Comparison of ENCODE assay signal across 8 cellular contexts in genomic region chr20:34708621-34709043, GRCh38. TPM values are rescaled to one million over a fixed set of nuclear protein-coding genes. Genes with fewer than 3 reads are reported as not detected.
DNase-seq lines count a peak whose midpoint lies in the region; FAIRE-seq and TF ChIP-seq lines count a peak whose summit lies in the region.

No MANE protein-coding gene starts in this region.

- H3K4me3 ChIP-seq in breast epithelium (peak overlapping the region; percentile 72 to 92 (median 77)), kidney (ENCODE audit: low read length in 2 of 2) (peak overlapping the region in 1 of 2 donors; percentile 67)

- H3K27ac ChIP-seq in KOPT-K1 (ENCODE audit: low read depth, low read length, poor library complexity, severe bottlenecking) (peak overlapping the region; percentile 63), breast epithelium (peak overlapping the region; percentile 80 to 92), kidney (ENCODE audit: low read depth in 2 of 2, low read length in 2 of 2) (peak overlapping the region; percentile 91 to 93)

- peak; percentile 56 for DNase-seq in AG20443 (ENCODE audit: low spot score)
- DNase-seq in GM19239 (ENCODE audit: insufficient read length, low spot score), result no peak
- peak; percentile 36 for DNase-seq in T-helper 9 cell
- peak in 1 of 2 donors; percentile 32 for DNase-seq in breast epithelium (ENCODE audit: low spot score in 2 of 2)
- DNase-seq in kidney, result peak; percentile 76
- peak; percentile 66 for DNase-seq in stimulated activated CD4-positive, alpha-beta T cell treated with anti-CD3 and anti-CD28 coated beads, Interleukin-15, amount 100 ng/mL, for 24 hours
- no peak for DNase-seq in GM19240 (ENCODE audit: insufficient read length, low spot score)

- H3K36me3 ChIP-seq in KOPT-K1 (ENCODE audit: insufficient read depth, low read length) (peaks cover 11% of the 10 kb centered on the region), breast epithelium (no peaks in the 10 kb centered on the region), kidney (ENCODE audit: control insufficient read depth in 1 of 2, insufficient read depth in 2 of 2, low read length in 2 of 2) (peaks cover 0 to 8% of the 10 kb centered on the region in 2 donors)

- FAIRE-seq in GM19239 (lab: Jason Lieb, UNC) (peak; percentile 47), kidney (lab: Jason Lieb, UNC) (no peak)

- H3K9me3 ChIP-seq in KOPT-K1 (ENCODE audit: insufficient read depth, low read length, poor library complexity, severe bottlenecking) (no peaks in the 10 kb centered on the region), breast epithelium (no peaks in the 10 kb centered on the region), kidney (ENCODE audit: control insufficient read depth in 1 of 2, low read length in 2 of 2) (no peaks in the 10 kb centered on the region)

- H3K4me1 ChIP-seq in breast epithelium (peaks cover 0 to 2% of the 10 kb centered on the region in 2 donors), kidney (ENCODE audit: control insufficient read depth in 1 of 2, insufficient read depth in 1 of 2, low read depth in 1 of 2, low read length in 2 of 2) (peaks cover 32 to 42% of the 10 kb centered on the region in 2 donors)

- intact Hi-C loops in breast epithelium (cut with DNase I; ENCODE audit: low total_unique reads) (loop anchor here (10.0 kb wide), 1 partner anchor 174 kb away; no protein-coding TSS in a partner anchor), kidney (cut with DNase I) (no loop called here)

- TF ChIP-seq CTCF in breast epithelium (IDR thresholded peaks at IDR 0.05) (peak in 1 of 3 donors; percentile 30), kidney (IDR thresholded peaks at IDR 0.05; ENCODE audit: borderline replicate concordance, extremely low read depth, insufficient read depth) (peak; percentile 15)

- H3K27me3 ChIP-seq in breast epithelium, result no peaks in the 10 kb centered on the region

- H3K9ac ChIP-seq in kidney (ENCODE audit: low read length in 2 of 2), result peak overlapping the region in 1 of 2 donors; percentile 42

- no peak for TF ChIP-seq POLR2A in breast epithelium (IDR thresholded peaks at IDR 0.05)

RNA-seq across cellular contexts. Expression of gene TP53INP2, which starts 4.5 kb away (rescaled TPM):
- 1 to 10 TPM; 4.7 to 8.0 (median 4.9) TPM for total RNA-seq in breast epithelium
- 23.3 TPM for total RNA-seq in kidney
- 31.9 TPM for polyA plus RNA-seq in kidney (ENCODE audit: insufficient read depth, low read depth, low replicate concordance)

RNA-seq across cellular contexts. Expression of gene PIGU, which starts 31.7 kb away (rescaled TPM):
- 10 to 100 TPM in 2 of 3 donors, 1 to 10 TPM in 1; 7.4 to 16.1 (median 15.8) TPM for total RNA-seq in breast epithelium
- total RNA-seq in kidney, result 15.9 TPM
- 42.0 TPM for polyA plus RNA-seq in kidney (ENCODE audit: insufficient read depth, low read depth, low replicate concordance)

Comparison
In these comparisons a context has a peak if more than half of its experiments do, and no peak if none do; other contexts are left out.
1. DNase-seq: peak in AG20443 (single experiment), T-helper 9 cell (single experiment), kidney (single experiment) and stimulated activated CD4-positive, alpha-beta T cell treated with anti-CD3 and anti-CD28 coated beads, Interleukin-15, amount 100 ng/mL, for 24 hours (single experiment); none in GM19239 (single experiment) and GM19240 (single experiment).
2. Peak in every context shown above with its lines, with median percentiles within 50 percentile points of each other: H3K27ac ChIP-seq.